21 cellular contexts compared by ENCODE assay signal in the genomic region with DNA sequence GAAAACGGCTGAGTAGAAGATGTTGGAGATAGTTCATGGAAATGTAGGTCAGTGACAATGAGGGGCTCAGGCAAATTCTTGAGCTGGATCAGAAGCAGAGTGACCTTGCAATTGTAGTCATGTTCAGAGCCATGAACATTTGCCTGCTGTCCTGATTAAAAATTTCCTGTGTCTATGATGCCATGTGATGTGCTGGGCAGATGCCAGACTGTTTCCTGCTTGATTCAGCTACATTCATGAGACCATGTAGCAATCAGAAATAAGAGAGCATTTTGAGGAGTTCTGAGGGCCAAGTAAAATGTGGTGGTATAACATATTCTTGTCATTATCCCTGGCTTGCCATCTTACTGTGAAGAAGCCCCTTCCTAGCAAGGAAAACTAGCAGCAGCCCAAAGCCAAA.
DNase-seq lines count a peak whose midpoint lies in the region; ATAC-seq and TF ChIP-seq lines count a peak whose summit lies in the region.
"Had no signal": no experiment of that assay in that cellular context is flagged by ENCODE, and none has a peak within 500 bp of the region (broad histone marks: within the 10 kb centered on the region; RNA-seq: fewer than 3 reads in every experiment).

No MANE protein-coding gene starts in this region.

- H3K4me2 ChIP-seq in GM23248 (ENCODE audit: unreplicated experiment), result no peak overlapping the region
- H3K4me2 ChIP-seq: SK-N-SH had no signal

- H3K36me3 Mint-ChIP-seq in activated CD8-positive, alpha-beta memory T cell treated with anti-CD3 and anti-CD28 coated beads, Interleukin-2, amount 10 ng/mL, durations not matched to agents 7 days and 5 days, result no peaks in the 10 kb centered on the region
- H3K36me3 Mint-ChIP-seq: activated naive CD8-positive, alpha-beta T cell treated with anti-CD3 and anti-CD28 coated beads for 36 hours had no signal

- no peak overlapping the region for H3K4me3 Mint-ChIP-seq in activated CD8-positive, alpha-beta memory T cell treated with anti-CD3 and anti-CD28 coated beads, Interleukin-2, amount 10 ng/mL, durations not matched to agents 7 days and 5 days
- H3K4me3 Mint-ChIP-seq: activated naive CD8-positive, alpha-beta T cell treated with anti-CD3 and anti-CD28 coated beads for 36 hours; activated T-helper 17 cell treated with anti-CD3 and anti-CD28 coated beads, Interleukin-2, amount 50 U/mL, for 72 hours; CD8-positive, alpha-beta memory T cell; T-helper 2 cell treated with Interferon-gamma antibody and Interleukin-4, amounts not matched to agents 5 μg/mL and 100 μg/mL, for 36 hours had no signal

- TF ChIP-seq CTCF in A673 (conservative IDR thresholded peaks at IDR 0.05; ENCODE audit: low read depth, low read length) (no peak), body of pancreas (IDR thresholded peaks at IDR 0.05) (no peak)

- no peak overlapping the region for H3K27ac ChIP-seq in A673 (ENCODE audit: low read depth, low read length, poor library complexity, severe bottlenecking)
- H3K27ac ChIP-seq in GM23248, result no peak overlapping the region
- no peak overlapping the region for H3K27ac ChIP-seq in body of pancreas
- H3K27ac ChIP-seq: brain microvascular endothelial cell, suprapubic skin had no signal

- in situ Hi-C loops in GM23248 (cut with MboI), result no loop called here

- H3K36me3 ChIP-seq in A673 (ENCODE audit: insufficient read depth, low read length, poor library complexity, severe bottlenecking) (no peaks in the 10 kb centered on the region), GM23248 (ENCODE audit: low read depth) (no peaks in the 10 kb centered on the region), body of pancreas (replicated peaks in 1 of 2; ENCODE audit: insufficient read depth in 1 of 2, low read depth in 2 of 2) (no peaks in the 10 kb centered on the region)
- H3K36me3 ChIP-seq: brain microvascular endothelial cell, suprapubic skin had no signal

- H3K9me3 ChIP-seq in A673 (ENCODE audit: low read depth, low read length, poor library complexity, severe bottlenecking) (no peaks in the 10 kb centered on the region), GM23248 (ENCODE audit: low read depth) (no peaks in the 10 kb centered on the region), body of pancreas (no peaks in the 10 kb centered on the region)
- H3K9me3 ChIP-seq: SK-N-SH, suprapubic skin had no signal

- no peak for TF ChIP-seq POLR2A in body of pancreas (IDR thresholded peaks at IDR 0.05)

- CTCF ChIA-PET in A673 (lab: Charles Lee), result no interaction called here
- CTCF ChIA-PET in activated CD8-positive, alpha-beta memory T cell treated with anti-CD3 and anti-CD28 coated beads, Interleukin-2, amount 10 ng/mL, durations not matched to agents 7 days and 5 days (lab: Charles Lee), result no interaction called here

- BruUV-seq in A673 (replicated peaks; lab: Mats Ljungman, UMichigan), result no TSS peak

- no peak overlapping the region for H2AFZ ChIP-seq in GM23248

- no peaks in the 10 kb centered on the region for H3K4me1 Mint-ChIP-seq in activated CD8-positive, alpha-beta memory T cell treated with anti-CD3 and anti-CD28 coated beads, Interleukin-2, amount 10 ng/mL, durations not matched to agents 7 days and 5 days
- H3K4me1 Mint-ChIP-seq: activated naive CD8-positive, alpha-beta T cell treated with anti-CD3 and anti-CD28 coated beads for 36 hours; activated T-helper 17 cell treated with anti-CD3 and anti-CD28 coated beads, Interleukin-2, amount 50 U/mL, for 72 hours; CD8-positive, alpha-beta memory T cell had no signal

- ATAC-seq in body of pancreas (peak; percentile 30), GM18867 (IDR thresholded peaks at IDR 0.05; ENCODE audit: unreplicated experiment) (no peak), GM19328 (IDR thresholded peaks at IDR 0.05; ENCODE audit: unreplicated experiment) (no peak)
- ATAC-seq in activated CD8-positive, alpha-beta memory T cell treated with anti-CD3 and anti-CD28 coated beads, Interleukin-2, amount 10 ng/mL, durations not matched to agents 7 days and 5 days, result no peak
- ATAC-seq: activated T-helper 17 cell treated with anti-CD3 and anti-CD28 coated beads, Interleukin-2, amount 50 U/mL, for 72 hours; esophagus mucosa; right cardiac atrium had no signal

- no peak overlapping the region for H3K9ac ChIP-seq in GM23248
- H3K9ac ChIP-seq: SK-N-SH had no signal

- no peaks in the 10 kb centered on the region for H3F3A ChIP-seq in GM23248 (ENCODE audit: insufficient read depth)

- no peaks in the 10 kb centered on the region for H4K20me1 ChIP-seq in GM23248 (ENCODE audit: insufficient read depth)

- H3K79me2 ChIP-seq in GM23248 (ENCODE audit: insufficient read depth), result no peaks in the 10 kb centered on the region

- H3K27ac Mint-ChIP-seq in activated CD8-positive, alpha-beta memory T cell treated with anti-CD3 and anti-CD28 coated beads, Interleukin-2, amount 10 ng/mL, durations not matched to agents 7 days and 5 days, result no peak overlapping the region
- H3K27ac Mint-ChIP-seq: activated naive CD8-positive, alpha-beta T cell treated with anti-CD3 and anti-CD28 coated beads for 36 hours; activated T-helper 17 cell treated with anti-CD3 and anti-CD28 coated beads, Interleukin-2, amount 50 U/mL, for 72 hours; CD8-positive, alpha-beta memory T cell; T-helper 2 cell treated with Interferon-gamma antibody and Interleukin-4, amounts not matched to agents 5 μg/mL and 100 μg/mL, for 36 hours had no signal

- intact Hi-C loops in A673 (cut with micrococcal nuclease; ENCODE audit: unreplicated experiment) (no loop called here), body of pancreas (cut with DNase I) (no loop called here)

- DNase-seq in A673 (ENCODE audit: low spot score), result peak; percentile 63
- peak; percentile 28 for DNase-seq in GM23248
- peak; percentile 33 to 72 (median 38) for DNase-seq in body of pancreas
- DNase-seq in iris pigment epithelial cell (ENCODE audit: low read depth), result peak; percentile 60
- DNase-seq in activated CD8-positive, alpha-beta memory T cell treated with anti-CD3 and anti-CD28 coated beads, Interleukin-2, amount 10 ng/mL, durations not matched to agents 7 days and 5 days, result no peak
- DNase-seq: activated naive CD8-positive, alpha-beta T cell treated with anti-CD3 and anti-CD28 coated beads for 36 hours; brain microvascular endothelial cell; CD8-positive, alpha-beta memory T cell; GOT3; NCI-H1436; NCI-H2227 treated with DMSO at 0.1 percent for 48 hours; occipital lobe; SK-N-SH; stimulated activated CD4-positive, alpha-beta T cell treated with anti-CD3 and anti-CD28 coated beads, Interleukin-15, amount 100 ng/mL, for 24 hours had no signal

- H3K27me3 Mint-ChIP-seq in activated CD8-positive, alpha-beta memory T cell treated with anti-CD3 and anti-CD28 coated beads, Interleukin-2, amount 10 ng/mL, durations not matched to agents 7 days and 5 days, result peaks cover 6% of the 10 kb centered on the region
- H3K27me3 Mint-ChIP-seq: activated naive CD8-positive, alpha-beta T cell treated with anti-CD3 and anti-CD28 coated beads for 36 hours had no signal

- WGBS in GM23248 (ENCODE audit: low coverage in 1 of 2, low lambda C conversion rate in 2 of 2, missing lambda C conversion rate in 2 of 2), 2 experiments, result 83 to 100% methylated on average over 1 of the region's 1 CpG
- WGBS in body of pancreas, 2 donors, result 66 to 82% methylated on average over 1 of the region's 1 CpG

- H3K27me3 ChIP-seq in A673 (replicated peaks; ENCODE audit: insufficient read depth, low read depth, low read length, poor library complexity), result no peaks in the 10 kb centered on the region
- no peaks in the 10 kb centered on the region for H3K27me3 ChIP-seq in GM23248 (replicated peaks; ENCODE audit: insufficient read depth)
- H3K27me3 ChIP-seq in body of pancreas, result no peaks in the 10 kb centered on the region
- H3K27me3 ChIP-seq: brain microvascular endothelial cell, suprapubic skin had no signal

- no peak overlapping the region for H3K4me3 ChIP-seq in A673 (ENCODE audit: low read depth, low read length, poor library complexity, severe bottlenecking)
- no peak overlapping the region for H3K4me3 ChIP-seq in GM23248
- H3K4me3 ChIP-seq in body of pancreas, result no peak overlapping the region
- H3K4me3 ChIP-seq: suprapubic skin had no signal

- POLR2A ChIA-PET in A673 (lab: Charles Lee; ENCODE audit: low non-redundant PET), result interaction anchor here (0.6 kb wide), 1 partner anchor 41 kb away, joined by 4 read pairs; no protein-coding TSS in a partner anchor

- H3K4me1 ChIP-seq in A673 (ENCODE audit: insufficient read depth, low read length, poor library complexity, severe bottlenecking) (peaks cover 38% of the 10 kb centered on the region), GM23248 (ENCODE audit: insufficient read depth) (no peaks in the 10 kb centered on the region), body of pancreas (peaks cover 44% of the 10 kb centered on the region)
- H3K4me1 ChIP-seq: suprapubic skin had no signal

- no peaks in the 10 kb centered on the region for H3K9me3 Mint-ChIP-seq in activated CD8-positive, alpha-beta memory T cell treated with anti-CD3 and anti-CD28 coated beads, Interleukin-2, amount 10 ng/mL, durations not matched to agents 7 days and 5 days (ENCODE audit: low read depth)
- H3K9me3 Mint-ChIP-seq: activated T-helper 17 cell treated with anti-CD3 and anti-CD28 coated beads, Interleukin-2, amount 50 U/mL, for 72 hours; T-helper 2 cell treated with Interferon-gamma antibody and Interleukin-4, amounts not matched to agents 5 μg/mL and 100 μg/mL, for 36 hours had no signal

- H3K9me2 ChIP-seq in GM23248 (ENCODE audit: insufficient read depth), result no peaks in the 10 kb centered on the region
- H3K9me2 ChIP-seq: SK-N-SH had no signal
